Comparison of ENCODE assay signal across 2 cellular contexts in genomic region chr12:38110026-38110699, GRCh38.
TF ChIP-seq lines count a peak whose summit lies in the region.

No MANE protein-coding gene starts in this region.

TF ChIP-seq in A549, 52 proteins besides CTCF, POLR2A, EP300 and RAD21:
- TF ChIP-seq CHD2 (IDR thresholded peaks at IDR 0.05; ENCODE audit: low read length, partially characterized antibody) (no peak), FOSL2 (IDR thresholded peaks at IDR 0.05) (no peak), FOSL2 (CRISPR knock-in tag; IDR thresholded peaks at IDR 0.05) (peak; percentile 57)
TF ChIP-seq in A549: peak in this region for 1.

TF ChIP-seq in HepG2, 621 proteins besides CTCF, POLR2A, EP300 and RAD21:
- TF ChIP-seq FOSL2 (CRISPR knock-in tag; IDR thresholded peaks at IDR 0.05) = peak; percentile 45; the same call in 1 of the 2 replicates
- no peak for TF ChIP-seq ZNF430 (CRISPR knock-in tag; IDR thresholded peaks at IDR 0.05)
